ENCODE assay signal across 27 cellular contexts in the genomic region with DNA sequence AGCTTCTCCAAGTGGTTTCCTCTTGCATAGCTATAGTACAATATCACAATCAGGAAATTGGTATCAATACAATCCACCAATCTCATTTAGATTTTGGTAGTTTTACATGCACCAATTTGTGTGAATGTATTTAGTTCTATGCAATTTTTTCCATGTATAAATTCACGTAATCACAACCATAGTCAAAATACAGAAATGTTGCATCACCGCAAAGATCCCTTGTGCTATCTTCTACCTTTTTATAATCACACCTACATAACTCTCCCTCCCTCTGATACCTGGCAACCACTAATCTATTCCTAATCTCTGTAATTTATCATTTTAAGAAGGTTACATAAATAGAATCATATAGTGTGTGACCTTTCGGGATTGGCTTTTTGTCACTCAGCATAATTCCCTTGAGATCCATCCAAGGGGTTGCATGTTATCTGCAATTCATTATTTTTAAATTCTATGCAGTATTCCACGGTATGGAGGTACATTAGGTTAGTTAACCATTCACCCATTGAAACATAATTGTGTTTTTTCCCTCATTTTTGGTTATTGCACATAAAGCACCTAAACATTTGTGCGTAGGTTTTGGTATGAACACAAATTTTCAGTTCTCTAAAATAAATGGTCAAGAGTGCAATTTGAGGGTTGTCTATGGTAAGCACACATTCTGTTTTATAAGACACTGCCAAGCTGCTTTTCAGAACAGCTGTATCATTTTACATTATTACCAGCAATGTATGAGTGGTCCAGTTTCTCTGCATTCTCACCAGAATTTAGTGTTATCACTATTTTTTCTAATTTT.
A peak's percentile ranks its signal among the peaks of the same experiment; 100 is the strongest.
DNase-seq lines count a peak whose midpoint lies in the region; ATAC-seq, FAIRE-seq and TF ChIP-seq lines count a peak whose summit lies in the region.
"Had no signal": no experiment of that assay in that cellular context is flagged by ENCODE, and none has a peak within 500 bp of the region (broad histone marks: within the 10 kb centered on the region; RNA-seq: fewer than 3 reads in every experiment).

No MANE protein-coding gene starts in this region.

- POLR2A ChIA-PET in K562 (lab: Yijun Ruan, JAX): interaction anchor here (0.6 kb wide), 1 partner anchor 109 kb away, joined by 3 read pairs; no protein-coding TSS in a partner anchor

- DNase-seq in GM12891 (ENCODE audit: insufficient read length, low spot score) (no peak), GM18507 (ENCODE audit: extremely low spot score, insufficient read length, low read depth) (no peak), astrocyte (ENCODE audit: low read depth) (no peak), K562 (ENCODE audit: extremely low read depth in 1 of 4, low spot score in 3 of 4) (no peak), cardiac septum (ENCODE audit: low spot score) (no peak), heart left ventricle (no peak)
- DNase-seq: 8988T; ACHN; BE2C; C1 segment of cervical spinal cord; CD4-positive, alpha-beta memory T cell; CD4-positive, CD25-positive, alpha-beta regulatory T cell; CD8-positive, alpha-beta memory T cell; COR-L47; DMS 273 treated with DMSO at 0.1 percent for 48 hours; DMS153; DMS53; DMS79; DND-41; EL; GDM1 had no signal

- ATAC-seq in K562: no peak
- no peak for ATAC-seq in heart left ventricle
- ATAC-seq in GM19328 (IDR thresholded peaks at IDR 0.05; ENCODE audit: unreplicated experiment): no peak

- H3K9ac ChIP-seq in astrocyte (ENCODE audit: low read length): no peak overlapping the region
- H3K9ac ChIP-seq in K562 (ENCODE audit: insufficient read depth in 1 of 2, low read depth in 2 of 2, low read length in 2 of 2): no peak overlapping the region
- H3K9ac ChIP-seq: BLaER1 had no signal

- no peaks in the 10 kb centered on the region for H3K9me1 ChIP-seq in K562 (ENCODE audit: control insufficient read depth, insufficient read depth, low read length)

- no peak overlapping the region for H3K27ac ChIP-seq in astrocyte (ENCODE audit: low read depth, low read length)
- H3K27ac ChIP-seq in K562 (ENCODE audit: extremely low read depth, low read depth, low read length): no peak overlapping the region
- H3K27ac ChIP-seq in heart left ventricle: no peak overlapping the region
- H3K27ac ChIP-seq: BLaER1 had no signal

- no peaks in the 10 kb centered on the region for H3K4me1 Mint-ChIP-seq in astrocyte (ENCODE audit: low read depth, unreplicated experiment)
- H3K4me1 Mint-ChIP-seq: CD14-positive monocyte; CD4-positive, alpha-beta memory T cell; CD4-positive, CD25-positive, alpha-beta regulatory T cell; CD8-positive, alpha-beta memory T cell had no signal

- H3K4me2 ChIP-seq in astrocyte (ENCODE audit: low read length) (no peak overlapping the region), K562 (ENCODE audit: insufficient read depth, low read length) (no peak overlapping the region)
- H3K4me2 ChIP-seq: BLaER1 had no signal

- 3% methylated on average over 5 of the region's 5 CpGs for WGBS in K562 (ENCODE audit: insufficient coverage, low coverage, missing lambda C conversion rate)
- WGBS in heart left ventricle, 4 donors: 84 to 88% (median 85%) methylated on average over 5 of the region's 5 CpGs

- H3K79me2 ChIP-seq in astrocyte (ENCODE audit: insufficient read depth, low read length): no peaks in the 10 kb centered on the region
- H3K79me2 ChIP-seq in K562 (ENCODE audit: control insufficient read depth, insufficient read depth, low read length): no peaks in the 10 kb centered on the region

- intact Hi-C loops in K562 (cut with micrococcal nuclease): no loop called here
- intact Hi-C loops in cardiac septum (cut with DNase I): no loop called here
- intact Hi-C loops in heart left ventricle (cut with DNase I): no loop called here

- FAIRE-seq in GM12891 (lab: Jason Lieb, UNC) (no peak), GM18507 (lab: Jason Lieb, UNC) (peak; percentile 9), astrocyte (lab: Jason Lieb, UNC) (peak; percentile 37), K562 (lab: Jason Lieb, UNC) (no peak)
- FAIRE-seq: A204.1, GM12892, GM19239 had no signal

- H3K36me3 ChIP-seq in astrocyte (ENCODE audit: insufficient read depth, low read length) (no peaks in the 10 kb centered on the region), K562 (ENCODE audit: control insufficient read depth, insufficient read depth, low read length) (no peaks in the 10 kb centered on the region), heart left ventricle (no peaks in the 10 kb centered on the region)
- H3K36me3 ChIP-seq: BE2C, BLaER1 had no signal

- TF ChIP-seq POLR2A in GM12891 (IDR thresholded peaks at IDR 0.05; ENCODE audit: low read depth, low read length): no peak
- TF ChIP-seq POLR2A in K562 (conservative IDR thresholded peaks at IDR 0.05): no peak
- TF ChIP-seq POLR2A in heart left ventricle (IDR thresholded peaks at IDR 0.05): no peak

- H3K4me1 ChIP-seq in astrocyte (ENCODE audit: insufficient read depth, low read length) (no peaks in the 10 kb centered on the region), K562 (replicated peaks in 1 of 2; ENCODE audit: control insufficient read depth in 2 of 2, insufficient read depth in 2 of 2, low read length in 2 of 2) (no peaks in the 10 kb centered on the region), heart left ventricle (no peaks in the 10 kb centered on the region)
- H3K4me1 ChIP-seq: BE2C, BLaER1 had no signal

- no peak for TF ChIP-seq CTCF in astrocyte (IDR thresholded peaks at IDR 0.05; ENCODE audit: insufficient read depth, low read depth, low read length)
- no peak for TF ChIP-seq CTCF in K562 (IDR thresholded peaks at IDR 0.05 in 2 of 3, conservative IDR thresholded peaks at IDR 0.05 in 1 of 3; ENCODE audit: insufficient read depth in 2 of 3, low read depth in 1 of 3, low read length in 3 of 3)
- TF ChIP-seq CTCF in heart left ventricle (IDR thresholded peaks at IDR 0.05): no peak

- TF ChIP-seq RAD21 in K562 (CRISPR knock-in tag; conservative IDR thresholded peaks at IDR 0.05 in 1 of 2, IDR thresholded peaks at IDR 0.05 in 1 of 2): no peak

- peaks cover 22% of the 10 kb centered on the region for H3K9me3 Mint-ChIP-seq in astrocyte (ENCODE audit: unreplicated experiment)

- CTCF ChIA-PET in K562 (lab: Yijun Ruan, JAX; ENCODE audit: low intra/inter-chr PET ratio): no interaction called here

- TF ChIP-seq EP300 in K562 (IDR thresholded peaks at IDR 0.05; ENCODE audit: low read length): no peak

- H3K27me3 Mint-ChIP-seq in astrocyte (ENCODE audit: low read depth, unreplicated experiment): peaks cover 18% of the 10 kb centered on the region

- no peak overlapping the region for H3K27ac Mint-ChIP-seq in astrocyte (ENCODE audit: unreplicated experiment)
- H3K27ac Mint-ChIP-seq: CD4-positive, alpha-beta memory T cell; CD4-positive, CD25-positive, alpha-beta regulatory T cell; CD8-positive, alpha-beta memory T cell had no signal

- peaks cover 4% of the 10 kb centered on the region for H3K36me3 Mint-ChIP-seq in astrocyte (ENCODE audit: low read depth, unreplicated experiment)
- H3K36me3 Mint-ChIP-seq: CD14-positive monocyte; CD4-positive, alpha-beta memory T cell; CD8-positive, alpha-beta memory T cell had no signal

- BruUV-seq in K562 (replicated peaks; lab: Mats Ljungman, UMichigan): no TSS peak

- in situ Hi-C loops in K562 (cut with MboI): no loop called here

- no peak overlapping the region for H3K4me3 Mint-ChIP-seq in astrocyte (ENCODE audit: unreplicated experiment)
- H3K4me3 Mint-ChIP-seq: CD14-positive monocyte; CD4-positive, alpha-beta memory T cell; CD4-positive, CD25-positive, alpha-beta regulatory T cell; CD8-positive, alpha-beta memory T cell had no signal

- H3K4me3 ChIP-seq in astrocyte (ENCODE audit: insufficient read depth, low read depth, low read length) (no peak overlapping the region), K562 (no peak overlapping the region), heart left ventricle (no peak overlapping the region)
- H3K4me3 ChIP-seq: BLaER1 had no signal

- H3K27me3 ChIP-seq in astrocyte (ENCODE audit: insufficient read depth, low read length): peaks cover 4% of the 10 kb centered on the region
- peaks cover 9 to 17% of the 10 kb centered on the region in 2 experiments; a peak in 4 of 5 replicates for H3K27me3 ChIP-seq in K562 (ENCODE audit: control insufficient read depth in 2 of 2, insufficient read depth in 2 of 2, low read length in 2 of 2)
- no peaks in the 10 kb centered on the region for H3K27me3 ChIP-seq in heart left ventricle
- H3K27me3 ChIP-seq: BE2C, BLaER1 had no signal

- no peaks in the 10 kb centered on the region for H4K20me1 ChIP-seq in astrocyte (ENCODE audit: insufficient read depth, low read length)
- no peaks in the 10 kb centered on the region; the same call in 1 of the 2 replicates for H4K20me1 ChIP-seq in K562 (replicated peaks; ENCODE audit: control insufficient read depth, insufficient read depth, low read length)
- H4K20me1 ChIP-seq: BLaER1 had no signal

- no peak overlapping the region for H2AFZ ChIP-seq in astrocyte (ENCODE audit: low read depth, low read length)
- H2AFZ ChIP-seq in K562 (ENCODE audit: low read depth, low read length): no peak overlapping the region

- H3K9me3 ChIP-seq in astrocyte (ENCODE audit: insufficient read depth, low read depth, low read length) (peaks cover 2% of the 10 kb centered on the region), K562 (replicated peaks; ENCODE audit: control insufficient read depth, insufficient read depth, low read depth, low read length) (no peaks in the 10 kb centered on the region; the same call in 1 of the 2 replicates), heart left ventricle (peaks cover 0 to 50% (median 16%) of the 10 kb centered on the region in 12 donors)
- H3K9me3 ChIP-seq: BE2C had no signal

TF ChIP-seq in GM12891, 5 proteins besides CTCF, POLR2A, EP300 and RAD21:
- TF ChIP-seq SPI1 (IDR thresholded peaks at IDR 0.05; ENCODE audit: low read depth, low read length) (peak; percentile 79), PAX5 (IDR thresholded peaks at IDR 0.05; ENCODE audit: insufficient read depth, low read length, severe bottlenecking) (no peak)

TF ChIP-seq in K562, 482 proteins besides CTCF, POLR2A, EP300 and RAD21 (continues in another document):
- TF ChIP-seq, protein P1, sequence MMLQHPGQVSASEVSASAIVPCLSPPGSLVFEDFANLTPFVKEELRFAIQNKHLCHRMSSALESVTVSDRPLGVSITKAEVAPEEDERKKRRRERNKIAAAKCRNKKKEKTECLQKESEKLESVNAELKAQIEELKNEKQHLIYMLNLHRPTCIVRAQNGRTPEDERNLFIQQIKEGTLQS (IDR thresholded peaks at IDR 0.05): peak; percentile 55; the same call in 1 of the 2 replicates
- TF ChIP-seq, protein P1 (CRISPR knock-in tag; conservative IDR thresholded peaks at IDR 0.05): no peak
- TF ChIP-seq CEBPG (CRISPR knock-in tag; IDR thresholded peaks at IDR 0.05): no peak
- peak in 1 of 2 experiments; percentile 58; a peak in 2 of 4 replicates for TF ChIP-seq CEBPG (tag; conservative IDR thresholded peaks at IDR 0.05 in 1 of 2, IDR thresholded peaks at IDR 0.05 in 1 of 2)
